In genomic region chr20:35561671-35562070, GRCh38 we compare ENCODE assay signal across 2 cellular contexts.
TF ChIP-seq lines count a peak whose summit lies in the region.

No MANE protein-coding gene starts in this region.

TF ChIP-seq in HCT116, 20 proteins besides CTCF, POLR2A, EP300 and RAD21 (continued from another document):
- no peak for TF ChIP-seq ATF3 (IDR thresholded peaks at IDR 0.05)
- no peak for TF ChIP-seq FOSL1 (IDR thresholded peaks at IDR 0.05; ENCODE audit: low read depth)
- TF ChIP-seq ZBTB33 (IDR thresholded peaks at IDR 0.05; ENCODE audit: extremely low read depth, insufficient replicate concordance, low read length): no peak
- no peak for TF ChIP-seq EZH2phosphoT487 (IDR thresholded peaks at IDR 0.05; ENCODE audit: borderline replicate concordance)
- no peak for TF ChIP-seq ZFX (IDR thresholded peaks at IDR 0.05)
- no peak for TF ChIP-seq JUND (IDR thresholded peaks at IDR 0.05)
- TF ChIP-seq EZH2 (IDR thresholded peaks at IDR 0.05): no peak
- TF ChIP-seq CEBPB (IDR thresholded peaks at IDR 0.05; ENCODE audit: low read depth): no peak

TF ChIP-seq in neural cell, 6 proteins besides CTCF, POLR2A, EP300 and RAD21 (continued from another document):
- TF ChIP-seq REST (IDR thresholded peaks at IDR 0.05; ENCODE audit: borderline replicate concordance) (no peak), POLR2AphosphoS5 (IDR thresholded peaks at IDR 0.05) (no peak), TAF1 (IDR thresholded peaks at IDR 0.05; ENCODE audit: low read depth) (no peak), SMC3 (conservative IDR thresholded peaks at IDR 0.05; ENCODE audit: poor library complexity) (no peak)
TF ChIP-seq in neural cell: peak in this region for 0.
